In genomic region chr10:119225288-119225687, GRCh38 we compare ENCODE assay signal across 19 cellular contexts.
"Had no signal": no experiment of that assay in that cellular context is flagged by ENCODE, and none has a peak within 500 bp of the region (broad histone marks: within the 10 kb centered on the region; RNA-seq: fewer than 3 reads in every experiment).

No MANE protein-coding gene starts in this region.

- H3K36me3 ChIP-seq: heart left ventricle, neural progenitor cell, right lobe of liver, spleen, transverse colon had no signal

- H2AFZ ChIP-seq: neural progenitor cell had no signal

- H3K9ac ChIP-seq: neural progenitor cell had no signal

- H3K4me3 ChIP-seq: coronary artery, heart left ventricle, neural progenitor cell, psoas muscle, right lobe of liver, spleen, transverse colon had no signal

- H3K27ac ChIP-seq: neural progenitor cell, psoas muscle, right lobe of liver, spleen had no signal

- H3K27me3 ChIP-seq: heart left ventricle, neural progenitor cell, right lobe of liver, spleen, transverse colon had no signal

- H3K9me3 ChIP-seq: heart left ventricle, psoas muscle, right lobe of liver, spleen, transverse colon had no signal

- ATAC-seq: left colon; natural killer cell; psoas muscle; right lobe of liver; stimulated activated memory B cell treated with anti-CD40 and anti-IgM and Interleukin-4, amounts not matched to agents 10 μg/mL and 1 μg/mL and 100 μg/mL, for 72 hours had no signal

- DNase-seq: effector CD4-positive, alpha-beta T cell; endodermal cell; heart left ventricle; hippocampal formation; left colon; natural killer cell; nucleus accumbens; psoas muscle; retina; right lobe of liver; spleen; stimulated activated CD4-positive, alpha-beta T cell treated with anti-CD3 and anti-CD28 coated beads, Interleukin-15, amount 100 ng/mL, for 24 hours; stimulated activated CD4-positive, alpha-beta T cell treated with anti-CD3 and anti-CD28 coated beads, Interleukin-1b, Interleukin-23, amount 100 ng/mL, for 48 hours; stimulated activated CD4-positive, alpha-beta T cell treated with anti-CD3 and anti-CD28 coated beads, Interleukin-4, amount 100 ng/mL, for 24 hours; transverse colon had no signal

- H3K4me2 ChIP-seq: neural progenitor cell had no signal

- H3K4me1 ChIP-seq: psoas muscle had no signal

- FAIRE-seq: frontal cortex had no signal
